13 cellular contexts compared by ENCODE assay signal in genomic region chr3:5202267-5202666, GRCh38. TPM values are rescaled to one million over a fixed set of nuclear protein-coding genes. Genes with fewer than 3 reads are reported as not detected.
DNase-seq lines count a peak whose midpoint lies in the region; ATAC-seq and TF ChIP-seq lines count a peak whose summit lies in the region.
"Had no signal": no experiment of that assay in that cellular context is flagged by ENCODE, and none has a peak within 500 bp of the region (broad histone marks: within the 10 kb centered on the region; RNA-seq: fewer than 3 reads in every experiment).

No MANE protein-coding gene starts in this region.

- DNase-seq in activated naive CD4-positive, alpha-beta T cell treated with anti-CD3 and anti-CD28 coated beads, Interleukin-2, amount 10 ng/mL, durations not matched to agents 7 days and 5 days, result no peak
- no peak for DNase-seq in activated naive CD4-positive, alpha-beta T cell (lab: John Stamatoyannopoulos, UW)
- DNase-seq in T-cell (no peak), fibroblast of mammary gland (ENCODE audit: low read depth) (peak; percentile 77), stromal cell of bone marrow (ENCODE audit: low read depth) (peak; percentile 77), mesenteric fat pad (ENCODE audit: low spot score) (no peak), esophagus squamous epithelium (lab: John Stamatoyannopoulos, UW) (no peak), NCI-H1417 treated with DMSO at 0.1 percent for 48 hours (lab: John Stamatoyannopoulos, UW) (no peak)
- DNase-seq: DMS53, HFFc6, NCI-H1048 had no signal

- peaks cover 34% of the 10 kb centered on the region for H3K4me1 Mint-ChIP-seq in activated naive CD4-positive, alpha-beta T cell treated with anti-CD3 and anti-CD28 coated beads, Interleukin-2, amount 10 ng/mL, durations not matched to agents 7 days and 5 days
- peaks cover 44 to 53% (median 44%) of the 10 kb centered on the region in 3 donors for H3K4me1 Mint-ChIP-seq in T-cell

- POLR2A ChIA-PET in T-cell (lab: Charles Lee), result no interaction called here

- H3K9me3 ChIP-seq in esophagus squamous epithelium, result no peaks in the 10 kb centered on the region
- H3K9me3 ChIP-seq: SJSA1 had no signal

- WGBS in esophagus squamous epithelium, 2 donors, result 92% methylated on average over 2 of the region's 2 CpGs; no CpG with 5 or more reads in 1 of the 2 donors

- H3K4me3 ChIP-seq in fibroblast of mammary gland (ENCODE audit: control insufficient read depth, low read depth, low read length) (no peak overlapping the region), esophagus squamous epithelium (no peak overlapping the region)
- H3K4me3 ChIP-seq: SJSA1 had no signal

- no peak overlapping the region for H3K27ac ChIP-seq in esophagus squamous epithelium
- H3K27ac ChIP-seq: parathyroid adenoma, SJSA1 had no signal

- intact Hi-C loops in esophagus squamous epithelium (cut with DNase I), result no loop called here

- CTCF ChIA-PET in activated naive CD4-positive, alpha-beta T cell treated with anti-CD3 and anti-CD28 coated beads, Interleukin-2, amount 10 ng/mL, durations not matched to agents 7 days and 5 days (lab: Charles Lee), result no interaction called here
- CTCF ChIA-PET in T-cell (lab: Charles Lee), result no interaction called here

- H3K27ac Mint-ChIP-seq in activated naive CD4-positive, alpha-beta T cell treated with anti-CD3 and anti-CD28 coated beads, Interleukin-2, amount 10 ng/mL, durations not matched to agents 7 days and 5 days, result peak overlapping the region; percentile 38
- peak overlapping the region; percentile 34 to 69 for H3K27ac Mint-ChIP-seq in T-cell
- H3K27ac Mint-ChIP-seq: HFFc6 had no signal

- H3K36me3 ChIP-seq in esophagus squamous epithelium, result peaks cover 24 to 85% (median 27%) of the 10 kb centered on the region in 3 donors

- no peak overlapping the region for H3K4me3 Mint-ChIP-seq in activated naive CD4-positive, alpha-beta T cell treated with anti-CD3 and anti-CD28 coated beads, Interleukin-2, amount 10 ng/mL, durations not matched to agents 7 days and 5 days
- no peak overlapping the region for H3K4me3 Mint-ChIP-seq in T-cell
- H3K4me3 Mint-ChIP-seq: HFFc6 had no signal

- no peaks in the 10 kb centered on the region for H3K27me3 ChIP-seq in esophagus squamous epithelium
- H3K27me3 ChIP-seq: SJSA1 had no signal

- no peak for TF ChIP-seq POLR2A in esophagus squamous epithelium (IDR thresholded peaks at IDR 0.05)

- TF ChIP-seq CTCF in fibroblast of mammary gland (conservative IDR thresholded peaks at IDR 0.05; ENCODE audit: control insufficient read depth, insufficient read depth, low read depth, low read length) (no peak), esophagus squamous epithelium (IDR thresholded peaks at IDR 0.05) (no peak)

- no peak for ATAC-seq in T-cell (replicated peaks in 1 of 4)

- peaks cover 0 to 16% (median 10%) of the 10 kb centered on the region in 3 donors for H3K4me1 ChIP-seq in esophagus squamous epithelium
- H3K4me1 ChIP-seq: parathyroid adenoma, SJSA1 had no signal

- H3K36me3 Mint-ChIP-seq in activated naive CD4-positive, alpha-beta T cell treated with anti-CD3 and anti-CD28 coated beads, Interleukin-2, amount 10 ng/mL, durations not matched to agents 7 days and 5 days, result peaks cover 75% of the 10 kb centered on the region
- H3K36me3 Mint-ChIP-seq in T-cell, result peaks cover 70% of the 10 kb centered on the region

- no peaks in the 10 kb centered on the region for H3K27me3 Mint-ChIP-seq in activated naive CD4-positive, alpha-beta T cell treated with anti-CD3 and anti-CD28 coated beads, Interleukin-2, amount 10 ng/mL, durations not matched to agents 7 days and 5 days
- H3K27me3 Mint-ChIP-seq in T-cell, result no peaks in the 10 kb centered on the region

- H3K9me3 Mint-ChIP-seq in activated naive CD4-positive, alpha-beta T cell treated with anti-CD3 and anti-CD28 coated beads, Interleukin-2, amount 10 ng/mL, durations not matched to agents 7 days and 5 days, result no peaks in the 10 kb centered on the region
- H3K9me3 Mint-ChIP-seq in T-cell, result peaks cover 0 to 4% (median 0%) of the 10 kb centered on the region in 3 donors
- H3K9me3 Mint-ChIP-seq: HFFc6 had no signal

RNA-seq across cellular contexts. Expression of gene EDEM1, which starts 14.8 kb away (rescaled TPM):
- 100 to 1,000 TPM in 4 of 5 donors, 10 to 100 TPM in 1; 92.6 to 138 (median 113) TPM for total RNA-seq in T-cell
- 47.8 TPM for total RNA-seq in mesenteric fat pad
- total RNA-seq in esophagus squamous epithelium, result 10 to 100 TPM; 25.0 to 56.6 (median 40.2) TPM

Comparison
In these comparisons a context has a peak if more than half of its experiments do, and no peak if none do; other contexts are left out.
1. DNase-seq: peak in fibroblast of mammary gland (single experiment) and stromal cell of bone marrow (single experiment); none in activated naive CD4-positive, alpha-beta T cell treated with anti-CD3 and anti-CD28 coated beads, Interleukin-2, amount 10 ng/mL, durations not matched to agents 7 days and 5 days (single experiment), activated naive CD4-positive, alpha-beta T cell (0 of 4), T-cell (0 of 34), mesenteric fat pad (single experiment), esophagus squamous epithelium (single experiment) and NCI-H1417 treated with DMSO at 0.1 percent for 48 hours (single experiment).